Comparison of ENCODE assay signal across 17 cellular contexts in the genomic region with DNA sequence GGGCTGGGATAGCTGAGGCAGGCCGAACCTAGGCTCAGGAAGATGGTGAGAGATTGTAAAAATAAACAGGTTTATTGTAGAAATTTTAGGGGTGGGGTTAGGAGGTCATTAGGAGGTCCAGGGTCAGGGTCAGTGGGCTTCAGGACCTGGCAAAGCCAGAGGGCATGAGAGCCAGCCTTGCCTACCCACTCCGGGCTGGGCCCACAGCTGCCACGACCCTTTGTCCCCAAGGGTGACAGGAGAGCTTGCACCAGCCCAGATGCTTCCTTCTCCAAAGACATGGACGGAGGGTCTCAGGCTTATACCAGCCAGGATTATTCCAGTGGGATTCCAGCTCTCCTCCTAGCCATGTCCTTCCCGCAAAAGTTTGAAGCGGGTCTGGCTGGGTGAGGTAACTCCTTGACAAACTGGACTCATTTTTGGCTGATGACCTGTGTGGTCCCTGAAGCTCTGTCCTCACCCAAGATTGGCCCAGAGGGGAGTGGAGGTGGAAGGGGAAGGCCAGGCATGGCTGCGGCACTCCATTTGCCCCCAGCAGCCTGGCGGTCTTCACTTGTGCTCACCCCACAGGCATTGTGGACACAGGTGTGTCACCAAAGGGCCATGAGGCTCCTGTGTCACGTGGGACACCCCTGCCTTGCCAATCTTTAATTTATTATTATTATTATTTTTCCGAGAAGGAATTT. TPM values are rescaled to one million over a fixed set of nuclear protein-coding genes. Genes with fewer than 3 reads are reported as not detected.
"Had no signal": no experiment of that assay in that cellular context is flagged by ENCODE, and none has a peak within 500 bp of the region (broad histone marks: within the 10 kb centered on the region; RNA-seq: fewer than 3 reads in every experiment).

No MANE protein-coding gene starts in this region.

- H2AFZ ChIP-seq: parathyroid adenoma had no signal

- H3K27ac Mint-ChIP-seq: activated CD4-positive, alpha-beta T cell treated with anti-CD3 and anti-CD28 coated beads, Interleukin-2, amount 10 ng/mL, durations not matched to agents 7 days and 5 days; activated CD8-positive, alpha-beta T cell treated with anti-CD3 and anti-CD28 coated beads, Interleukin-2, amount 10 ng/mL, durations not matched to agents 7 days and 5 days; activated T-cell treated with anti-CD3 and anti-CD28 coated beads, Interleukin-2, amount 50 U/mL, for 24 hours; activated T-helper 2 cell treated with anti-CD3 and anti-CD28 coated beads, Interferon-gamma antibody, Interleukin-2, Interleukin-4, amounts not matched to agents 10 μg/mL and 5 μg/mL and 100 μg/mL, durations not matched to agents 14 hours and 24 hours and 36 hours; type B pancreatic cell had no signal

- H3K4me1 ChIP-seq: parathyroid adenoma had no signal

- H3K4me3 Mint-ChIP-seq: activated CD4-positive, alpha-beta T cell treated with anti-CD3 and anti-CD28 coated beads, Interleukin-2, amount 10 ng/mL, durations not matched to agents 7 days and 5 days; activated CD8-positive, alpha-beta T cell treated with anti-CD3 and anti-CD28 coated beads, Interleukin-2, amount 10 ng/mL, durations not matched to agents 7 days and 5 days; activated T-cell treated with anti-CD3 and anti-CD28 coated beads, Interleukin-2, amount 50 U/mL, for 24 hours; natural killer cell; type B pancreatic cell had no signal

- H3K36me3 ChIP-seq: gastroesophageal sphincter, heart right ventricle had no signal

- H3K9me3 ChIP-seq: gastroesophageal sphincter, heart right ventricle had no signal

- H3K9me3 Mint-ChIP-seq: activated CD4-positive, alpha-beta T cell treated with anti-CD3 and anti-CD28 coated beads, Interleukin-2, amount 10 ng/mL, durations not matched to agents 7 days and 5 days; activated T-cell treated with anti-CD3 and anti-CD28 coated beads, Interleukin-2, amount 50 U/mL, for 24 hours; activated T-helper 2 cell treated with anti-CD3 and anti-CD28 coated beads, Interferon-gamma antibody, Interleukin-2, Interleukin-4, amounts not matched to agents 10 μg/mL and 5 μg/mL and 100 μg/mL, durations not matched to agents 14 hours and 24 hours and 36 hours; immature natural killer cell; natural killer cell; type B pancreatic cell had no signal

- H3K9ac ChIP-seq: parathyroid adenoma had no signal

- DNase-seq: activated CD4-positive, alpha-beta T cell treated with anti-CD3 and anti-CD28 coated beads, Interleukin-2, amount 10 ng/mL, durations not matched to agents 7 days and 5 days; activated CD8-positive, alpha-beta T cell treated with anti-CD3 and anti-CD28 coated beads, Interleukin-2, amount 10 ng/mL, durations not matched to agents 7 days and 5 days; activated naive CD4-positive, alpha-beta T cell treated with anti-CD3 and anti-CD28 coated beads, Interleukin-2, amount 50 U/mL, for 16 hours; activated T-cell treated with anti-CD3 and anti-CD28 coated beads, Interleukin-2, amount 50 U/mL, for 24 hours; aorta; cerebellar nuclear complex; cortex of kidney; heart right ventricle; immature natural killer cell; natural killer cell; stimulated activated CD8-positive, alpha-beta memory T cell treated with anti-CD3 and anti-CD28 coated beads, Interleukin-4, amount 100 ng/mL, for 48 hours; stimulated activated naive CD4-positive, alpha-beta T cell treated with Interleukin-2 at 50 U/mL for 16 hours; T1000 had no signal

- H3K36me3 Mint-ChIP-seq: immature natural killer cell, natural killer cell, type B pancreatic cell had no signal

- H3K27me3 ChIP-seq: gastroesophageal sphincter, heart right ventricle had no signal

- H3K79me2 ChIP-seq: parathyroid adenoma had no signal

- H3K4me3 ChIP-seq: heart right ventricle had no signal

RNA-seq across cellular contexts. Expression of a gene that starts 23.8 kb away (rescaled TPM):
- polyA plus RNA-seq: immature natural killer cell had no signal
